Comparison of ENCODE assay signal across 23 cellular contexts in genomic region chr16:4873091-4873490, GRCh38. TPM values are rescaled to one million over a fixed set of nuclear protein-coding genes. Genes with fewer than 3 reads are reported as not detected.
DNase-seq lines count a peak whose midpoint lies in the region; ATAC-seq and TF ChIP-seq lines count a peak whose summit lies in the region.
"Had no signal": no experiment of that assay in that cellular context is flagged by ENCODE, and none has a peak within 500 bp of the region (broad histone marks: within the 10 kb centered on the region; RNA-seq: fewer than 3 reads in every experiment).

No MANE protein-coding gene starts in this region.

- TF ChIP-seq CTCF in activated CD8-positive, alpha-beta T cell treated with anti-CD3 and anti-CD28 coated beads for 36 hours (IDR thresholded peaks at IDR 0.05): no peak
- TF ChIP-seq CTCF in left ventricle myocardium inferior (IDR thresholded peaks at IDR 0.05; ENCODE audit: borderline replicate concordance): no peak

- H3K27me3 Mint-ChIP-seq in activated CD8-positive, alpha-beta T cell treated with anti-CD3 and anti-CD28 coated beads, Interleukin-2, amount 10 ng/mL, durations not matched to agents 7 days and 5 days (ENCODE audit: low read depth): no peaks in the 10 kb centered on the region
- H3K27me3 Mint-ChIP-seq in activated CD8-positive, alpha-beta T cell treated with anti-CD3 and anti-CD28 coated beads for 36 hours: no peaks in the 10 kb centered on the region
- no peaks in the 10 kb centered on the region for H3K27me3 Mint-ChIP-seq in stimulated activated naive B cell treated with anti-CD40 and anti-IgM and Interleukin-4, amounts not matched to agents 10 μg/mL and 1 μg/mL and 100 μg/mL, for 72 hours
- H3K27me3 Mint-ChIP-seq: CD4-positive, alpha-beta T cell had no signal

- H3K9me3 Mint-ChIP-seq in activated CD8-positive, alpha-beta T cell treated with anti-CD3 and anti-CD28 coated beads, Interleukin-2, amount 10 ng/mL, durations not matched to agents 7 days and 5 days (ENCODE audit: insufficient read depth): no peaks in the 10 kb centered on the region
- H3K9me3 Mint-ChIP-seq in activated CD8-positive, alpha-beta T cell treated with anti-CD3 and anti-CD28 coated beads for 36 hours: no peaks in the 10 kb centered on the region
- no peaks in the 10 kb centered on the region for H3K9me3 Mint-ChIP-seq in stimulated activated naive B cell treated with anti-CD40 and anti-IgM and Interleukin-4, amounts not matched to agents 10 μg/mL and 1 μg/mL and 100 μg/mL, for 72 hours
- H3K9me3 Mint-ChIP-seq: CD14-positive monocyte; CD4-positive, alpha-beta T cell; CD8-positive, alpha-beta memory T cell; GM23338; H9 had no signal

- no peaks in the 10 kb centered on the region for H3K4me1 Mint-ChIP-seq in activated CD8-positive, alpha-beta T cell treated with anti-CD3 and anti-CD28 coated beads, Interleukin-2, amount 10 ng/mL, durations not matched to agents 7 days and 5 days (ENCODE audit: low read depth)
- no peaks in the 10 kb centered on the region for H3K4me1 Mint-ChIP-seq in activated CD8-positive, alpha-beta T cell treated with anti-CD3 and anti-CD28 coated beads for 36 hours (ENCODE audit: low read depth)
- H3K4me1 Mint-ChIP-seq in stimulated activated naive B cell treated with anti-CD40 and anti-IgM and Interleukin-4, amounts not matched to agents 10 μg/mL and 1 μg/mL and 100 μg/mL, for 72 hours: peaks cover 0 to 3% of the 10 kb centered on the region in 2 donors
- H3K4me1 Mint-ChIP-seq: CD14-positive monocyte, GM23338, H9 had no signal

- WGBS in right cardiac atrium: 59% methylated on average over 3 of the region's 3 CpGs

- H3K27ac ChIP-seq in right cardiac atrium (ENCODE audit: low read length): no peak overlapping the region
- H3K27ac ChIP-seq in left ventricle myocardium inferior (replicated peaks): no peak overlapping the region
- H3K27ac ChIP-seq: A549; BLaER1 treated with 17β-estradiol and CSF1 and Interleukin-3, amounts not matched to agents 10 nM and 100 nM had no signal

- DNase-seq in activated CD8-positive, alpha-beta T cell treated with anti-CD3 and anti-CD28 coated beads, Interleukin-2, amount 10 ng/mL, durations not matched to agents 7 days and 5 days: no peak
- no peak for DNase-seq in activated CD8-positive, alpha-beta T cell treated with anti-CD3 and anti-CD28 coated beads for 36 hours
- DNase-seq in right cardiac atrium (no peak), left ventricle myocardium inferior (no peak), mesenteric fat pad (ENCODE audit: low spot score) (peak; percentile 73)
- DNase-seq in stimulated activated naive B cell treated with anti-CD40 and anti-IgM and Interleukin-4, amounts not matched to agents 10 μg/mL and 1 μg/mL and 100 μg/mL, for 72 hours: no peak
- DNase-seq: 8988T; ACHN; AML-193; BE2C; CD4-positive, alpha-beta T cell; CD8-positive, alpha-beta memory T cell; DMS 273 treated with DMSO at 0.1 percent for 48 hours; DMS79 treated with DMSO at 0.1 percent for 48 hours; GF-D8; H9 had no signal

- H3K27me3 ChIP-seq in right cardiac atrium (ENCODE audit: control insufficient read depth, insufficient read depth) (no peaks in the 10 kb centered on the region), left ventricle myocardium inferior (ENCODE audit: low read depth) (no peaks in the 10 kb centered on the region)
- H3K27me3 ChIP-seq: BE2C; BLaER1 treated with 17β-estradiol and CSF1 and Interleukin-3, amounts not matched to agents 10 nM and 100 nM had no signal

- intact Hi-C loops in activated CD8-positive, alpha-beta T cell treated with anti-CD3 and anti-CD28 coated beads for 36 hours (cut with micrococcal nuclease): no loop called here
- intact Hi-C loops in right cardiac atrium (cut with DNase I): loop anchor here in 1 of 4 donors (10.0 kb wide), 1 partner anchor 58 kb away; no protein-coding TSS in a partner anchor
- intact Hi-C loops in left ventricle myocardium inferior (cut with micrococcal nuclease): no loop called here

- CTCF ChIA-PET in activated CD8-positive, alpha-beta T cell treated with anti-CD3 and anti-CD28 coated beads, Interleukin-2, amount 10 ng/mL, durations not matched to agents 7 days and 5 days (lab: Charles Lee): no interaction called here
- CTCF ChIA-PET in activated CD8-positive, alpha-beta T cell treated with anti-CD3 and anti-CD28 coated beads for 36 hours (lab: Charles Lee): interaction anchor here (0.9 to 1.1 kb wide), 2 partner anchors 11 to 83 kb away, joined by 3 read pairs; no protein-coding TSS in a partner anchor

- POLR2A ChIA-PET in activated CD8-positive, alpha-beta T cell treated with anti-CD3 and anti-CD28 coated beads, Interleukin-2, amount 10 ng/mL, durations not matched to agents 7 days and 5 days (lab: Charles Lee): no interaction called here
- POLR2A ChIA-PET in activated CD8-positive, alpha-beta T cell treated with anti-CD3 and anti-CD28 coated beads for 36 hours (lab: Charles Lee): interaction anchor here (1.4 kb wide), 1 partner anchor 10 kb away, joined by 4 read pairs; no protein-coding TSS in a partner anchor

- peaks cover 95% of the 10 kb centered on the region for H3K36me3 ChIP-seq in left ventricle myocardium inferior

- H3K36me3 Mint-ChIP-seq in activated CD8-positive, alpha-beta T cell treated with anti-CD3 and anti-CD28 coated beads, Interleukin-2, amount 10 ng/mL, durations not matched to agents 7 days and 5 days (ENCODE audit: low read depth): peaks cover 65% of the 10 kb centered on the region
- peaks cover 24% of the 10 kb centered on the region for H3K36me3 Mint-ChIP-seq in activated CD8-positive, alpha-beta T cell treated with anti-CD3 and anti-CD28 coated beads for 36 hours (ENCODE audit: low read depth)
- peaks cover 61 to 73% of the 10 kb centered on the region in 2 donors for H3K36me3 Mint-ChIP-seq in stimulated activated naive B cell treated with anti-CD40 and anti-IgM and Interleukin-4, amounts not matched to agents 10 μg/mL and 1 μg/mL and 100 μg/mL, for 72 hours

- H3K4me3 ChIP-seq in right cardiac atrium (ENCODE audit: low read length): no peak overlapping the region
- no peak overlapping the region for H3K4me3 ChIP-seq in left ventricle myocardium inferior
- H3K4me3 ChIP-seq: A549; BLaER1 treated with 17β-estradiol and CSF1 and Interleukin-3, amounts not matched to agents 10 nM and 100 nM; GM23338 had no signal

- ATAC-seq in activated CD8-positive, alpha-beta T cell treated with anti-CD3 and anti-CD28 coated beads, Interleukin-2, amount 10 ng/mL, durations not matched to agents 7 days and 5 days: no peak
- no peak for ATAC-seq in activated CD8-positive, alpha-beta T cell treated with anti-CD3 and anti-CD28 coated beads for 36 hours
- peak; percentile 32 to 68 for ATAC-seq in right cardiac atrium
- ATAC-seq in stimulated activated naive B cell treated with anti-CD40 and anti-IgM and Interleukin-4, amounts not matched to agents 10 μg/mL and 1 μg/mL and 100 μg/mL, for 72 hours (replicated peaks): no peak
- ATAC-seq in HG02623 (IDR thresholded peaks at IDR 0.05; ENCODE audit: unreplicated experiment): no peak
- ATAC-seq in HG03280 (IDR thresholded peaks at IDR 0.05; ENCODE audit: unreplicated experiment): no peak
- ATAC-seq: A549, GM23338, HCT116 had no signal

- no peaks in the 10 kb centered on the region for H3K4me1 ChIP-seq in right cardiac atrium (ENCODE audit: control insufficient read depth, insufficient read depth, low read length)
- peaks cover 26% of the 10 kb centered on the region for H3K4me1 ChIP-seq in left ventricle myocardium inferior
- H3K4me1 ChIP-seq: BE2C; BLaER1 treated with 17β-estradiol and CSF1 and Interleukin-3, amounts not matched to agents 10 nM and 100 nM had no signal

- no peak overlapping the region for H3K4me3 Mint-ChIP-seq in activated CD8-positive, alpha-beta T cell treated with anti-CD3 and anti-CD28 coated beads, Interleukin-2, amount 10 ng/mL, durations not matched to agents 7 days and 5 days
- no peak overlapping the region for H3K4me3 Mint-ChIP-seq in activated CD8-positive, alpha-beta T cell treated with anti-CD3 and anti-CD28 coated beads for 36 hours
- H3K4me3 Mint-ChIP-seq in stimulated activated naive B cell treated with anti-CD40 and anti-IgM and Interleukin-4, amounts not matched to agents 10 μg/mL and 1 μg/mL and 100 μg/mL, for 72 hours: no peak overlapping the region
- H3K4me3 Mint-ChIP-seq: CD14-positive monocyte; CD4-positive, alpha-beta T cell; CD8-positive, alpha-beta memory T cell; GM23338; H9 had no signal

- H3K9me3 ChIP-seq in right cardiac atrium (ENCODE audit: control insufficient read depth, low read length): no peaks in the 10 kb centered on the region
- no peaks in the 10 kb centered on the region for H3K9me3 ChIP-seq in left ventricle myocardium inferior (replicated peaks)
- H3K9me3 ChIP-seq: A549; BE2C; BLaER1 treated with 17β-estradiol and CSF1 and Interleukin-3, amounts not matched to agents 10 nM and 100 nM had no signal

- H3K27ac Mint-ChIP-seq in activated CD8-positive, alpha-beta T cell treated with anti-CD3 and anti-CD28 coated beads, Interleukin-2, amount 10 ng/mL, durations not matched to agents 7 days and 5 days: peak overlapping the region; percentile 22
- no peak overlapping the region for H3K27ac Mint-ChIP-seq in activated CD8-positive, alpha-beta T cell treated with anti-CD3 and anti-CD28 coated beads for 36 hours
- H3K27ac Mint-ChIP-seq in stimulated activated naive B cell treated with anti-CD40 and anti-IgM and Interleukin-4, amounts not matched to agents 10 μg/mL and 1 μg/mL and 100 μg/mL, for 72 hours: peak overlapping the region; percentile 5
- H3K27ac Mint-ChIP-seq: CD14-positive monocyte; CD4-positive, alpha-beta T cell; GM23338; H9 had no signal

RNA-seq across cellular contexts. Expression of gene UBN1, which starts 25.8 kb away (rescaled TPM):
- 10 to 100 TPM; 42.1 to 44.1 TPM for total RNA-seq in activated CD8-positive, alpha-beta T cell treated with anti-CD3 and anti-CD28 coated beads, Interleukin-2, amount 10 ng/mL, durations not matched to agents 7 days and 5 days
- total RNA-seq in activated CD8-positive, alpha-beta T cell treated with anti-CD3 and anti-CD28 coated beads for 36 hours: 10 to 100 TPM; 25.4 to 25.6 TPM
- total RNA-seq in right cardiac atrium (10 to 100 TPM; 24.4 to 30.4 (median 27.4) TPM), left ventricle myocardium inferior (41.1 TPM), mesenteric fat pad (54.3 TPM)
- 16.5 TPM for polyA plus RNA-seq in right cardiac atrium

RNA-seq across cellular contexts. Expression of gene GLYR1, which starts 26.0 kb away (rescaled TPM):
- 10 to 100 TPM; 92.2 to 95.7 TPM for total RNA-seq in activated CD8-positive, alpha-beta T cell treated with anti-CD3 and anti-CD28 coated beads, Interleukin-2, amount 10 ng/mL, durations not matched to agents 7 days and 5 days
- 10 to 100 TPM; 63.7 to 64.8 TPM for total RNA-seq in activated CD8-positive, alpha-beta T cell treated with anti-CD3 and anti-CD28 coated beads for 36 hours
- 10 to 100 TPM; 69.9 to 84.4 (median 81.1) TPM for total RNA-seq in right cardiac atrium
- polyA plus RNA-seq in right cardiac atrium: 56.1 TPM
- 86.7 TPM for total RNA-seq in left ventricle myocardium inferior
- total RNA-seq in mesenteric fat pad: 86.6 TPM

Comparison
In these comparisons a context has a peak if more than half of its experiments do, and no peak if none do; other contexts are left out.
1. ATAC-seq: peak in right cardiac atrium (2 of 2); none in activated CD8-positive, alpha-beta T cell treated with anti-CD3 and anti-CD28 coated beads, Interleukin-2, amount 10 ng/mL, durations not matched to agents 7 days and 5 days (single experiment), activated CD8-positive, alpha-beta T cell treated with anti-CD3 and anti-CD28 coated beads for 36 hours (single experiment), stimulated activated naive B cell treated with anti-CD40 and anti-IgM and Interleukin-4, amounts not matched to agents 10 μg/mL and 1 μg/mL and 100 μg/mL, for 72 hours (0 of 2), HG02623 (single experiment) and HG03280 (single experiment).